16 cellular contexts compared by ENCODE assay signal in genomic region chr9:137813167-137813566, GRCh38.
"Had no signal": no experiment of that assay in that cellular context is flagged by ENCODE, and none has a peak within 500 bp of the region (broad histone marks: within the 10 kb centered on the region; RNA-seq: fewer than 3 reads in every experiment).

No MANE protein-coding gene starts in this region.

- ATAC-seq: activated naive CD4-positive, alpha-beta T cell treated with anti-CD3 and anti-CD28 coated beads, Interleukin-2, amount 50 U/mL, for 72 hours; left cardiac atrium had no signal

- H3K4me3 ChIP-seq: lower lobe of right lung, right atrium auricular region, skin epidermis, thyroid gland, vagina had no signal

- H3K4me1 Mint-ChIP-seq: endodermal cell had no signal

- H3K4me1 ChIP-seq: lower lobe of right lung, right atrium auricular region, vagina had no signal

- H3K27me3 Mint-ChIP-seq: activated T-cell treated with anti-CD3 and anti-CD28 coated beads, Interleukin-2, amount 50 U/mL, for 24 hours had no signal

- H3K27me3 ChIP-seq: brain microvascular endothelial cell, neutrophil, right atrium auricular region, thyroid gland, vagina had no signal

- H3K27ac Mint-ChIP-seq: activated naive CD4-positive, alpha-beta T cell treated with anti-CD3 and anti-CD28 coated beads, Interleukin-2, amount 50 U/mL, for 72 hours; endodermal cell; mesothelial cell of epicardium had no signal

- H3K9me3 Mint-ChIP-seq: activated naive CD4-positive, alpha-beta T cell treated with anti-CD3 and anti-CD28 coated beads, Interleukin-2, amount 50 U/mL, for 72 hours; activated T-cell treated with anti-CD3 and anti-CD28 coated beads, Interleukin-2, amount 50 U/mL, for 24 hours had no signal

- DNase-seq: activated CD4-positive, alpha-beta T cell treated with anti-CD3 and anti-CD28 coated beads, Interleukin-2, amount 50 U/mL, for 4 hours; activated effector memory CD4-positive, alpha-beta T cell treated with anti-CD3 and anti-CD28 coated beads, Interleukin-2, amount 50 U/mL, for 16 hours; activated T-cell treated with anti-CD3 and anti-CD28 coated beads, Interleukin-2, amount 50 U/mL, for 24 hours; amygdala; brain microvascular endothelial cell; cerebellar nuclear complex; endodermal cell; left cardiac atrium; lower lobe of right lung; thyroid gland had no signal

- H3K4me3 Mint-ChIP-seq: activated T-cell treated with anti-CD3 and anti-CD28 coated beads, Interleukin-2, amount 50 U/mL, for 24 hours; endodermal cell; mesothelial cell of epicardium had no signal

- H3K9me3 ChIP-seq: lower lobe of right lung, right atrium auricular region, thyroid gland, vagina had no signal

- H3K27ac ChIP-seq: brain microvascular endothelial cell, lower lobe of right lung, neutrophil, right atrium auricular region, skin epidermis, vagina had no signal
